In genomic region chr21:41217656-41218380, GRCh38 we compare ENCODE assay signal across 14 cellular contexts. TPM values are rescaled to one million over a fixed set of nuclear protein-coding genes. Genes with fewer than 3 reads are reported as not detected.
DNase-seq lines count a peak whose midpoint lies in the region; ATAC-seq, FAIRE-seq and TF ChIP-seq lines count a peak whose summit lies in the region.
"Had no signal": no experiment of that assay in that cellular context is flagged by ENCODE, and none has a peak within 500 bp of the region (broad histone marks: within the 10 kb centered on the region; RNA-seq: fewer than 3 reads in every experiment).

No MANE protein-coding gene starts in this region.

- H3K9me1 ChIP-seq in K562 (ENCODE audit: control insufficient read depth, insufficient read depth, low read length), result no peaks in the 10 kb centered on the region

- TF ChIP-seq EP300 in K562 (IDR thresholded peaks at IDR 0.05; ENCODE audit: low read length), result no peak

- H3K9me3 ChIP-seq in K562 (replicated peaks; ENCODE audit: control insufficient read depth, insufficient read depth, low read depth, low read length) (no peaks in the 10 kb centered on the region), left ventricle myocardium inferior (replicated peaks) (no peaks in the 10 kb centered on the region), pancreas (no peaks in the 10 kb centered on the region)
- H3K9me3 ChIP-seq: vagina had no signal

- H3K36me3 ChIP-seq in K562 (ENCODE audit: control insufficient read depth, insufficient read depth, low read length) (no peaks in the 10 kb centered on the region), left ventricle myocardium inferior (no peaks in the 10 kb centered on the region), pancreas (no peaks in the 10 kb centered on the region)
- H3K36me3 ChIP-seq: vagina had no signal

- WGBS in K562 (ENCODE audit: insufficient coverage, low coverage, missing lambda C conversion rate), result under 1% methylated on average over 12 of the region's 12 CpGs
- 82 to 90% methylated on average over 12 of the region's 12 CpGs for WGBS in pancreas, 2 donors

- BruUV-seq in K562 (replicated peaks; lab: Mats Ljungman, UMichigan), result no TSS peak

- TF ChIP-seq CTCF in K562 (IDR thresholded peaks at IDR 0.05 in 2 of 3, conservative IDR thresholded peaks at IDR 0.05 in 1 of 3; ENCODE audit: insufficient read depth in 2 of 3, low read depth in 1 of 3, low read length in 3 of 3) (no peak), left ventricle myocardium inferior (IDR thresholded peaks at IDR 0.05; ENCODE audit: borderline replicate concordance) (no peak), pancreas (IDR thresholded peaks at IDR 0.05) (no peak)

- H3K4me1 ChIP-seq in K562 (replicated peaks in 1 of 2; ENCODE audit: control insufficient read depth in 2 of 2, insufficient read depth in 2 of 2, low read length in 2 of 2) (peaks cover 0 to 7% of the 10 kb centered on the region in 2 experiments; a peak in 2 of 5 replicates), left ventricle myocardium inferior (peaks cover 7% of the 10 kb centered on the region), pancreas (peaks cover 0 to 8% (median 6%) of the 10 kb centered on the region in 3 donors)

- ATAC-seq in K562 (peak; percentile 80), pancreas (peak in 3 of 4 donors; percentile 20 to 44 (median 38)), GM21526 (IDR thresholded peaks at IDR 0.05; ENCODE audit: low FRiP score, unreplicated experiment) (no peak), GM18868 (IDR thresholded peaks at IDR 0.05; ENCODE audit: unreplicated experiment) (no peak)

- in situ Hi-C loops in K562 (cut with MboI), result no loop called here

- H3K4me2 ChIP-seq in K562 (ENCODE audit: insufficient read depth, low read length), result no peak overlapping the region

- TF ChIP-seq POLR2A in K562 (conservative IDR thresholded peaks at IDR 0.05), result no peak

- H3K4me3 ChIP-seq in K562, result no peak overlapping the region
- H3K4me3 ChIP-seq in left ventricle myocardium inferior, result no peak overlapping the region
- no peak overlapping the region for H3K4me3 ChIP-seq in pancreas
- H3K4me3 ChIP-seq: dorsolateral prefrontal cortex, skin epidermis, vagina had no signal

- no peaks in the 10 kb centered on the region for H3K79me2 ChIP-seq in K562 (ENCODE audit: control insufficient read depth, insufficient read depth, low read length)

- TF ChIP-seq RAD21 in K562 (CRISPR knock-in tag; conservative IDR thresholded peaks at IDR 0.05 in 1 of 2, IDR thresholded peaks at IDR 0.05 in 1 of 2), result no peak

- H4K20me1 ChIP-seq in K562 (replicated peaks; ENCODE audit: control insufficient read depth, insufficient read depth, low read length), result no peaks in the 10 kb centered on the region

- POLR2A ChIA-PET in K562 (lab: Yijun Ruan, JAX), result interaction anchor here (0.8 to 2.1 kb wide), 2 partner anchors 9 to 36 kb away, joined by 3 to 13 read pairs; no protein-coding TSS in a partner anchor

- peaks cover 14 to 43% of the 10 kb centered on the region in 2 experiments for H3K27me3 ChIP-seq in K562 (ENCODE audit: control insufficient read depth in 2 of 2, insufficient read depth in 2 of 2, low read length in 2 of 2)
- no peaks in the 10 kb centered on the region for H3K27me3 ChIP-seq in left ventricle myocardium inferior (ENCODE audit: low read depth)
- no peaks in the 10 kb centered on the region for H3K27me3 ChIP-seq in pancreas
- H3K27me3 ChIP-seq: dorsolateral prefrontal cortex, vagina had no signal

- peak; percentile 36 for DNase-seq in EH (ENCODE audit: low read depth)
- peak; percentile 42 to 56 (median 52) for DNase-seq in K562 (ENCODE audit: extremely low read depth in 1 of 4, low spot score in 3 of 4)
- DNase-seq in left ventricle myocardium inferior, result peak; percentile 64
- no peak for DNase-seq in pancreas
- no peak for DNase-seq in central memory CD4-positive, alpha-beta T cell
- no peak for DNase-seq in stimulated activated CD4-positive, alpha-beta T cell treated with anti-CD3 and anti-CD28 coated beads, Interleukin-2, amount 100 ng/mL, for 48 hours
- DNase-seq: activated naive CD4-positive, alpha-beta T cell treated with anti-CD3 and anti-CD28 coated beads, Interleukin-2, amount 50 U/mL, for 16 hours; AML-193; dorsolateral prefrontal cortex had no signal

- FAIRE-seq in K562 (lab: Jason Lieb, UNC) (peak; percentile 26), pancreas (lab: Jason Lieb, UNC) (no peak)
- FAIRE-seq: RCC 7860 had no signal

- H3K27ac ChIP-seq in K562 (ENCODE audit: extremely low read depth, low read depth, low read length) (no peak overlapping the region), left ventricle myocardium inferior (replicated peaks) (peak overlapping the region; percentile 48), pancreas (no peak overlapping the region)
- H3K27ac ChIP-seq: dorsolateral prefrontal cortex, vagina had no signal

- CTCF ChIA-PET in K562 (lab: Yijun Ruan, JAX; ENCODE audit: low intra/inter-chr PET ratio), result no interaction called here

- no peak overlapping the region for H3K9ac ChIP-seq in K562 (ENCODE audit: insufficient read depth in 1 of 2, low read depth in 2 of 2, low read length in 2 of 2)

- no peak overlapping the region for H2AFZ ChIP-seq in K562 (ENCODE audit: low read depth, low read length)

- intact Hi-C loops in K562 (cut with micrococcal nuclease) (no loop called here), left ventricle myocardium inferior (cut with micrococcal nuclease) (no loop called here), pancreas (cut with DNase I) (no loop called here)

TF ChIP-seq in K562, 482 proteins besides CTCF, POLR2A, EP300 and RAD21:
- TF ChIP-seq RAD51 (IDR thresholded peaks at IDR 0.05; ENCODE audit: borderline replicate concordance, low read depth) (no peak), EGR1 (conservative IDR thresholded peaks at IDR 0.05) (peak; percentile 60)
TF ChIP-seq in K562: peak in this region for 1.

RNA-seq across cellular contexts. Expression of gene BACE2, which starts 49.9 kb away (rescaled TPM):
- not detected in 2 replicates for total RNA-seq in K562 (2011; cell fraction: chromatin; rRNA removed; ENCODE audit: low replicate concordance)
- not detected in 2 replicates for total RNA-seq in K562 (2011; cell fraction: nucleolus; rRNA removed)
- not detected in 2 replicates for total RNA-seq in K562 (2011; cell fraction: nucleoplasm; rRNA removed)
- total RNA-seq in K562 (2014; rRNA removed), result 0.05 TPM in 1 of 2 replicates, not detected in the other
- total RNA-seq in K562 (2014; rRNA removed; fragmentation: Illumina TruSeq; extraction: Trizol), result 0.15 TPM in 1 of 2 replicates, not detected in the other
- total RNA-seq in K562 (2015; rRNA removed; fragmentation: Illumina TruSeq; extraction: Trizol), result 0.18 TPM in 1 of 2 replicates, not detected in the other
- total RNA-seq in K562 (2021), result 0.07 and 0.24 TPM in 2 replicates
- polyA plus RNA-seq in K562 (2011; rRNA removed), result 0.15 TPM in 1 of 2 replicates, not detected in the other
- not detected in 2 replicates for polyA plus RNA-seq in K562 (2011; cell fraction: cytosol; rRNA removed)
- not detected in 2 replicates for polyA plus RNA-seq in K562 (2011; cell fraction: nucleus; rRNA removed)
- polyA plus RNA-seq in K562 (2012), result 0.09 and 0.83 TPM in 2 replicates
- polyA plus RNA-seq in K562 (2014; fragmentation: Illumina TruSeq; extraction: Trizol), result not detected in 2 replicates
- under 1 TPM in 1 of 2 experiments, not detected in 1; 0.08 TPM for polyA plus RNA-seq in K562 (2014; fragmentation: Nextera tagmentation; extraction: Ambion mirVana)
- polyA plus RNA-seq in K562 (2014; rRNA removed), result 0.16 TPM in 1 of 2 replicates, not detected in the other
- not detected in 2 replicates for polyA minus RNA-seq in K562 (2011; rRNA and poly(A)+ RNA removed)
- polyA minus RNA-seq in K562 (2011; cell fraction: cytosol; rRNA and poly(A)+ RNA removed), result not detected in 2 replicates
- polyA minus RNA-seq in K562 (2011; cell fraction: nucleus; rRNA and poly(A)+ RNA removed), result not detected in 2 replicates
- 16.0 TPM for total RNA-seq in left ventricle myocardium inferior
- total RNA-seq in pancreas, result 10 to 100 TPM; 20.6 to 85.6 (median 52.2) TPM
- polyA plus RNA-seq in pancreas, result 10 to 100 TPM; 14.4 to 17.3 TPM

Comparison
In these comparisons a context has a peak if more than half of its experiments do, and no peak if none do; other contexts are left out.
1. DNase-seq: peak in EH (single experiment), K562 (4 of 4) and left ventricle myocardium inferior (single experiment); none in pancreas (0 of 6), central memory CD4-positive, alpha-beta T cell (single experiment) and stimulated activated CD4-positive, alpha-beta T cell treated with anti-CD3 and anti-CD28 coated beads, Interleukin-2, amount 100 ng/mL, for 48 hours (0 of 2).
2. ATAC-seq: peak in K562 (single experiment) and pancreas (3 of 4); none in GM21526 (single experiment) and GM18868 (single experiment).
3. RNA of gene BACE2, which starts 49.9 kb away (total RNA-seq): 20.6 to 85.6 TPM in pancreas and 16.0 TPM in left ventricle myocardium inferior (single experiment); 0.05 to 0.24 TPM in K562; every median in the first group is over 10 times any median in the second.